Comparison of ENCODE assay signal across 16 cellular contexts in genomic region chr14:101815994-101816393, GRCh38. TPM values are rescaled to one million over a fixed set of nuclear protein-coding genes. Genes with fewer than 3 reads are reported as not detected.
DNase-seq lines count a peak whose midpoint lies in the region; ATAC-seq and TF ChIP-seq lines count a peak whose summit lies in the region.
"Had no signal": no experiment of that assay in that cellular context is flagged by ENCODE, and none has a peak within 500 bp of the region (broad histone marks: within the 10 kb centered on the region; RNA-seq: fewer than 3 reads in every experiment).

No MANE protein-coding gene starts in this region.

- peak overlapping the region; percentile 92 for H3K4me3 Mint-ChIP-seq in activated T-cell treated with anti-CD3 and anti-CD28 coated beads, Interleukin-2, amount 50 U/mL, for 24 hours
- H3K4me3 Mint-ChIP-seq in activated naive CD8-positive, alpha-beta T cell, result peak overlapping the region; percentile 95

- H3K36me3 Mint-ChIP-seq in activated T-cell treated with anti-CD3 and anti-CD28 coated beads, Interleukin-2, amount 50 U/mL, for 24 hours (ENCODE audit: low read depth), result peaks cover 79% of the 10 kb centered on the region
- peaks cover 16% of the 10 kb centered on the region for H3K36me3 Mint-ChIP-seq in activated naive CD8-positive, alpha-beta T cell

- H4K20me1 ChIP-seq in Karpas-422 (ENCODE audit: insufficient read depth, low read depth, low read length), result peaks cover 34% of the 10 kb centered on the region

- TF ChIP-seq POLR2A in spleen (IDR thresholded peaks at IDR 0.05), result no peak

- no peaks in the 10 kb centered on the region for H3K27me3 Mint-ChIP-seq in activated T-cell treated with anti-CD3 and anti-CD28 coated beads, Interleukin-2, amount 50 U/mL, for 24 hours
- H3K27me3 Mint-ChIP-seq in activated naive CD8-positive, alpha-beta T cell, result no peaks in the 10 kb centered on the region

- H3K9me2 ChIP-seq in Karpas-422 (replicated peaks; ENCODE audit: insufficient read depth, low read length), result no peaks in the 10 kb centered on the region

- H3K27me3 ChIP-seq in Karpas-422 (ENCODE audit: low read length) (no peaks in the 10 kb centered on the region), spleen (replicated peaks in 1 of 7) (no peaks in the 10 kb centered on the region)
- H3K27me3 ChIP-seq: Peyer's patch had no signal

- ATAC-seq in left lobe of liver, result no peak
- ATAC-seq: left ventricle myocardium superior had no signal

- H3K4me3 ChIP-seq in Karpas-422 (ENCODE audit: low read length) (no peak overlapping the region), spleen (peak overlapping the region in 1 of 8 donors; percentile 80)
- H3K4me3 ChIP-seq: Peyer's patch, smooth muscle cell had no signal

- H3K4me2 ChIP-seq in Karpas-422 (ENCODE audit: low read depth, low read length, poor library complexity, severe bottlenecking), result no peak overlapping the region
- H3K4me2 ChIP-seq: smooth muscle cell had no signal

- peak overlapping the region; percentile 15 for H3K27ac ChIP-seq in Karpas-422 (ENCODE audit: low read length)
- peak overlapping the region; percentile 37 to 100 (median 94) for H3K27ac ChIP-seq in spleen
- H3K27ac ChIP-seq: parathyroid adenoma, VCaP had no signal

- H3K4me1 ChIP-seq in Karpas-422 (ENCODE audit: low read length) (peaks cover 83% of the 10 kb centered on the region), spleen (peaks cover 61 to 100% (median 94%) of the 10 kb centered on the region in 6 donors)
- H3K4me1 ChIP-seq: parathyroid adenoma had no signal

- H3K79me2 ChIP-seq in Karpas-422 (ENCODE audit: low read length), result peaks cover 97% of the 10 kb centered on the region

- DNase-seq in activated T-cell treated with anti-CD3 and anti-CD28 coated beads, Interleukin-2, amount 50 U/mL, for 24 hours, result no peak
- no peak for DNase-seq in activated T-cell treated with anti-CD3 and anti-CD28 coated beads, Interleukin-2, amount 50 U/mL, for 1 hour
- DNase-seq in Karpas-422, result no peak
- DNase-seq in spleen, result no peak
- DNase-seq in NCI-H510A (lab: John Stamatoyannopoulos, UW), result no peak
- no peak for DNase-seq in left lobe of liver (ENCODE audit: low spot score)
- DNase-seq in NCI-H69 (lab: John Stamatoyannopoulos, UW), result no peak
- DNase-seq: left ventricle myocardium superior, NCI-H2029 treated with DMSO at 0.1 percent for 48 hours, NCI-H526, Peyer's patch, SW 1271 had no signal

- no peak overlapping the region for H3K9ac ChIP-seq in Karpas-422 (ENCODE audit: low read length)
- H3K9ac ChIP-seq: parathyroid adenoma had no signal

- H3K9me3 ChIP-seq in Karpas-422 (ENCODE audit: low read length), result no peaks in the 10 kb centered on the region
- H3K9me3 ChIP-seq in spleen, result no peaks in the 10 kb centered on the region
- H3K9me3 ChIP-seq: Peyer's patch had no signal

- H2AFZ ChIP-seq in Karpas-422 (ENCODE audit: low read length), result no peak overlapping the region
- H2AFZ ChIP-seq: parathyroid adenoma had no signal

- WGBS in spleen, 5 donors, result 79 to 89% (median 82%) methylated on average over 10 of the region's 10 CpGs

- peaks cover 87% of the 10 kb centered on the region for H3K4me1 Mint-ChIP-seq in activated T-cell treated with anti-CD3 and anti-CD28 coated beads, Interleukin-2, amount 50 U/mL, for 24 hours (ENCODE audit: low read depth)
- peaks cover 86% of the 10 kb centered on the region for H3K4me1 Mint-ChIP-seq in activated naive CD8-positive, alpha-beta T cell (ENCODE audit: low read depth)

- TF ChIP-seq CTCF in spleen (IDR thresholded peaks at IDR 0.05 in 8 of 11, conservative IDR thresholded peaks at IDR 0.05 in 3 of 11), result no peak

- peak overlapping the region; percentile 95 for H3K27ac Mint-ChIP-seq in activated T-cell treated with anti-CD3 and anti-CD28 coated beads, Interleukin-2, amount 50 U/mL, for 24 hours
- H3K27ac Mint-ChIP-seq in activated naive CD8-positive, alpha-beta T cell, result peak overlapping the region; percentile 98

- H3K9me3 Mint-ChIP-seq in activated T-cell treated with anti-CD3 and anti-CD28 coated beads, Interleukin-2, amount 50 U/mL, for 24 hours, result no peaks in the 10 kb centered on the region
- no peaks in the 10 kb centered on the region for H3K9me3 Mint-ChIP-seq in activated naive CD8-positive, alpha-beta T cell (ENCODE audit: low read depth)

- peaks cover 9% of the 10 kb centered on the region; the same call in 1 of the 2 replicates for H3K36me3 ChIP-seq in Karpas-422 (ENCODE audit: insufficient read depth, low read length)
- peaks cover 0 to 59% (median 5%) of the 10 kb centered on the region in 6 donors for H3K36me3 ChIP-seq in spleen
- H3K36me3 ChIP-seq: Peyer's patch had no signal

- intact Hi-C loops in spleen (cut with DNase I; ENCODE audit: low total_unique reads), result no loop called here

RNA-seq across cellular contexts. Expression of gene PPP2R5C, which starts 54.5 kb away (rescaled TPM):
- 233 and 301 TPM in 2 replicates for total RNA-seq in Karpas-422 (2014; rRNA removed; shearing (Covaris generic); ENCODE audit: low replicate concordance)
- total RNA-seq in spleen, result 100 to 1,000 TPM; 193 to 322 (median 219) TPM
- polyA plus RNA-seq in spleen, result 10 to 100 TPM; 80.8 to 95.3 (median 84.4) TPM
- total RNA-seq in left lobe of liver, result 60.8 TPM
